1 cellular context compared by ENCODE assay signal in genomic region chr6:128492386-128492785, GRCh38.
TF ChIP-seq lines count a peak whose summit lies in the region.

No MANE protein-coding gene starts in this region.

TF ChIP-seq in A549, 52 proteins besides CTCF, POLR2A, EP300 and RAD21 (continued from another document):
- TF ChIP-seq HMGXB4 (CRISPR knock-in tag; IDR thresholded peaks at IDR 0.05; ENCODE audit: borderline replicate concordance) (no peak), HOXA7 (CRISPR knock-in tag; IDR thresholded peaks at IDR 0.05) (no peak), GATA3 (IDR thresholded peaks at IDR 0.05; ENCODE audit: borderline replicate concordance) (peak; percentile 45; the same call in 1 of the 2 replicates), KDM1A (IDR thresholded peaks at IDR 0.05; ENCODE audit: low read depth) (no peak), ELK1 (IDR thresholded peaks at IDR 0.05; ENCODE audit: low read depth, low read length) (no peak), ZC3H11A (IDR thresholded peaks at IDR 0.05) (no peak), EHF (CRISPR knock-in tag; IDR thresholded peaks at IDR 0.05) (no peak), CBX8 (IDR thresholded peaks at IDR 0.05) (no peak), RNF2 (IDR thresholded peaks at IDR 0.05; ENCODE audit: borderline replicate concordance, low read depth) (no peak), NR3C1 (IDR thresholded peaks at IDR 0.05) (no peak)
